In the genomic region with DNA sequence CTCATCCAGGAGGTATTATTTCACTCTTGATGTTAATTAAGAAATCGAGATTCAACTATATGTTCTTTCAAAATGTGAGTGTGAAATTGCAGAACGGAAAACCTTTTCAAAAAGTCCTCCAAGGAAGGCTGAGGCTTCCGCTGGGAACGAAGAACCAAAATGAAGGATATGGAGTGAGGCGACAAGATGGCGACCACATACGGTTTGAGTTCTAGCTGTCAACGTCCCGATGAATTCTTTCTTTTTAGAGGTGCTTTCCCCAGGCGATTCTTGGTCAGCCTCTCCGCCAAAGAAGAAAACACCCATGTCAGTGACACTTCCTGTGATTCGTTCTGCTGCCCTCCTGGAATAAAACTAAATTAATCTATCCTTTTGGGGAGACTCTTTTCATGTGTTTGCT, we compare ENCODE assay signal across 28 cellular contexts.
"Had no signal": no experiment of that assay in that cellular context is flagged by ENCODE, and none has a peak within 500 bp of the region (broad histone marks: within the 10 kb centered on the region; RNA-seq: fewer than 3 reads in every experiment).

No MANE protein-coding gene starts in this region.

- H3K4me3 ChIP-seq: psoas muscle, right lobe of liver, sigmoid colon, stomach, thoracic aorta, thyroid gland, tibial nerve, upper lobe of left lung, vagina had no signal

- H3K4me1 Mint-ChIP-seq: neural crest cell; stimulated activated effector memory CD8-positive, alpha-beta T cell treated with anti-CD3 and anti-CD28 coated beads, Interleukin-12 subunit alpha, Interleukin-12 subunit beta, amount 100 ng/mL, for 72 hours; stimulated activated naive B cell treated with anti-CD40 and anti-IgM and Interleukin-4, amounts not matched to agents 10 μg/mL and 1 μg/mL and 100 μg/mL, for 72 hours had no signal

- H3K9me3 ChIP-seq: neutrophil, psoas muscle, right lobe of liver, sigmoid colon, stomach, thoracic aorta, thyroid gland, tibial nerve, upper lobe of left lung, vagina had no signal

- H3K36me3 Mint-ChIP-seq: natural killer cell treated with Interleukin-12 subunit alpha and Interleukin-12 subunit beta and Interleukin-15 and Interleukin-18, amount 100 ng/mL, for 72 hours; stimulated activated effector memory CD8-positive, alpha-beta T cell treated with anti-CD3 and anti-CD28 coated beads, Interleukin-12 subunit alpha, Interleukin-12 subunit beta, amount 100 ng/mL, for 72 hours; stimulated activated naive B cell treated with anti-CD40 and anti-IgM and Interleukin-4, amounts not matched to agents 10 μg/mL and 1 μg/mL and 100 μg/mL, for 72 hours had no signal

- H3K36me3 ChIP-seq: neutrophil, right lobe of liver, sigmoid colon, stomach, thoracic aorta, thyroid gland, tibial nerve, upper lobe of left lung, vagina had no signal

- H3K4me3 Mint-ChIP-seq: natural killer cell treated with Interleukin-12 subunit alpha and Interleukin-12 subunit beta and Interleukin-15 and Interleukin-18, amount 100 ng/mL, for 72 hours; nephron progenitor cell; neural crest cell; stimulated activated effector memory CD8-positive, alpha-beta T cell treated with anti-CD3 and anti-CD28 coated beads, Interleukin-12 subunit alpha, Interleukin-12 subunit beta, amount 100 ng/mL, for 72 hours; stimulated activated naive B cell treated with anti-CD40 and anti-IgM and Interleukin-4, amounts not matched to agents 10 μg/mL and 1 μg/mL and 100 μg/mL, for 72 hours; stimulated activated naive CD8-positive, alpha-beta T cell treated with anti-CD3 and anti-CD28 coated beads, Interleukin-15, Interleukin-2, amounts not matched to agents 100 ng/mL and 50 ng/mL, for 24 hours had no signal

- H3K27me3 ChIP-seq: neutrophil, right lobe of liver, sigmoid colon, stomach, thyroid gland, tibial nerve, upper lobe of left lung, vagina had no signal

- H3K9me3 Mint-ChIP-seq: nephron progenitor cell, neural crest cell had no signal

- H3K27me3 Mint-ChIP-seq: natural killer cell treated with Interleukin-12 subunit alpha and Interleukin-12 subunit beta and Interleukin-15 and Interleukin-18, amount 100 ng/mL, for 72 hours; progenitor cell of endocrine pancreas; stimulated activated naive B cell treated with anti-CD40 and anti-IgM and Interleukin-4, amounts not matched to agents 10 μg/mL and 1 μg/mL and 100 μg/mL, for 72 hours; stimulated activated naive CD8-positive, alpha-beta T cell treated with anti-CD3 and anti-CD28 coated beads, Interleukin-15, Interleukin-2, amounts not matched to agents 100 ng/mL and 50 ng/mL, for 24 hours had no signal

- ATAC-seq: natural killer cell treated with Interleukin-12 subunit alpha and Interleukin-12 subunit beta and Interleukin-15 and Interleukin-18, amount 100 ng/mL, for 72 hours; psoas muscle; right cardiac atrium; right lobe of liver; stimulated activated effector memory CD8-positive, alpha-beta T cell treated with anti-CD3 and anti-CD28 coated beads, Interleukin-12 subunit alpha, Interleukin-12 subunit beta, amount 100 ng/mL, for 72 hours; stimulated activated naive B cell treated with anti-CD40 and anti-IgM and Interleukin-4, amounts not matched to agents 10 μg/mL and 1 μg/mL and 100 μg/mL, for 72 hours had no signal

- DNase-seq: nephron progenitor cell; nucleus accumbens; posterior cingulate gyrus; psoas muscle; right cardiac atrium; right lobe of liver; sigmoid colon; small intestine; stimulated activated CD4-positive, alpha-beta T cell treated with anti-CD3 and anti-CD28 coated beads, Interleukin-15, amount 100 ng/mL, for 24 hours; stimulated activated CD4-positive, alpha-beta T cell treated with anti-CD3 and anti-CD28 coated beads, Interleukin-2, amount 100 ng/mL, for 24 hours; stimulated activated CD4-positive, alpha-beta T cell treated with anti-CD3 and anti-CD28 coated beads, Interleukin-2, amount 100 ng/mL, for 48 hours; stimulated activated CD4-positive, alpha-beta T cell treated with anti-CD3 and anti-CD28 coated beads, Interleukin-4, amount 100 ng/mL, for 24 hours; stimulated activated naive B cell treated with anti-CD40 and anti-IgM and Interleukin-4, amounts not matched to agents 10 μg/mL and 1 μg/mL and 100 μg/mL, for 72 hours; stimulated activated naive CD4-positive, alpha-beta T cell treated with Interleukin-2 at 50 U/mL for 16 hours; stomach; thyroid gland; trophoblast cell; upper lobe of left lung had no signal

- H3K27ac Mint-ChIP-seq: natural killer cell treated with Interleukin-12 subunit alpha and Interleukin-12 subunit beta and Interleukin-15 and Interleukin-18, amount 100 ng/mL, for 72 hours; nephron progenitor cell; progenitor cell of endocrine pancreas; stimulated activated effector memory CD8-positive, alpha-beta T cell treated with anti-CD3 and anti-CD28 coated beads, Interleukin-12 subunit alpha, Interleukin-12 subunit beta, amount 100 ng/mL, for 72 hours; stimulated activated naive B cell treated with anti-CD40 and anti-IgM and Interleukin-4, amounts not matched to agents 10 μg/mL and 1 μg/mL and 100 μg/mL, for 72 hours; stimulated activated naive CD8-positive, alpha-beta T cell treated with anti-CD3 and anti-CD28 coated beads, Interleukin-15, Interleukin-2, amounts not matched to agents 100 ng/mL and 50 ng/mL, for 24 hours had no signal

- H3K27ac ChIP-seq: neutrophil, parathyroid adenoma, psoas muscle, right lobe of liver, sigmoid colon, stomach, thoracic aorta, thyroid gland, tibial nerve, upper lobe of left lung, vagina had no signal

- H3K79me2 ChIP-seq: parathyroid adenoma had no signal

- H3K4me1 ChIP-seq: parathyroid adenoma, psoas muscle, right lobe of liver, sigmoid colon, thyroid gland, upper lobe of left lung had no signal

- H2AFZ ChIP-seq: parathyroid adenoma had no signal
